Comparison of ENCODE assay signal across 1 cellular context in genomic region chr20:41141153-41141815, GRCh38.
TF ChIP-seq lines count a peak whose summit lies in the region.

No MANE protein-coding gene starts in this region.

TF ChIP-seq in HepG2, 621 proteins besides CTCF, POLR2A, EP300 and RAD21 (continued from another document and continues in another):
- TF ChIP-seq, protein P1, sequence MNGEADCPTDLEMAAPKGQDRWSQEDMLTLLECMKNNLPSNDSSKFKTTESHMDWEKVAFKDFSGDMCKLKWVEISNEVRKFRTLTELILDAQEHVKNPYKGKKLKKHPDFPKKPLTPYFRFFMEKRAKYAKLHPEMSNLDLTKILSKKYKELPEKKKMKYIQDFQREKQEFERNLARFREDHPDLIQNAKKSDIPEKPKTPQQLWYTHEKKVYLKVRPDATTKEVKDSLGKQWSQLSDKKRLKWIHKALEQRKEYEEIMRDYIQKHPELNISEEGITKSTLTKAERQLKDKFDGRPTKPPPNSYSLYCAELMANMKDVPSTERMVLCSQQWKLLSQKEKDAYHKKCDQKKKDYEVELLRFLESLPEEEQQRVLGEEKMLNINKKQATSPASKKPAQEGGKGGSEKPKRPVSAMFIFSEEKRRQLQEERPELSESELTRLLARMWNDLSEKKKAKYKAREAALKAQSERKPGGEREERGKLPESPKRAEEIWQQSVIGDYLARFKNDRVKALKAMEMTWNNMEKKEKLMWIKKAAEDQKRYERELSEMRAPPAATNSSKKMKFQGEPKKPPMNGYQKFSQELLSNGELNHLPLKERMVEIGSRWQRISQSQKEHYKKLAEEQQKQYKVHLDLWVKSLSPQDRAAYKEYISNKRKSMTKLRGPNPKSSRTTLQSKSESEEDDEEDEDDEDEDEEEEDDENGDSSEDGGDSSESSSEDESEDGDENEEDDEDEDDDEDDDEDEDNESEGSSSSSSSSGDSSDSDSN (CRISPR knock-in tag; IDR thresholded peaks at IDR 0.05) = peak; percentile 72
- no peak for TF ChIP-seq ZNF7 (CRISPR knock-in tag; IDR thresholded peaks at IDR 0.05)
- no peak for TF ChIP-seq ZNF619 (CRISPR knock-in tag; IDR thresholded peaks at IDR 0.05)
- no peak for TF ChIP-seq RFXANK (CRISPR knock-in tag; IDR thresholded peaks at IDR 0.05)
- no peak for TF ChIP-seq ZBTB1 (CRISPR knock-in tag; IDR thresholded peaks at IDR 0.05; ENCODE audit: borderline replicate concordance)
- TF ChIP-seq JUN (CRISPR knock-in tag; IDR thresholded peaks at IDR 0.05) = 0 out of 2 replicates have a peak, but pooled peaks have one; percentile 19
- TF ChIP-seq FOXA3 (CRISPR knock-in tag; IDR thresholded peaks at IDR 0.05) = no peak
- 0 out of 2 replicates have a peak, but pooled peaks have one; percentile 11 for TF ChIP-seq ZNF225 (CRISPR knock-in tag; IDR thresholded peaks at IDR 0.05)
- no peak for TF ChIP-seq ZNF224 (CRISPR knock-in tag; IDR thresholded peaks at IDR 0.05)
- TF ChIP-seq, protein P2, sequence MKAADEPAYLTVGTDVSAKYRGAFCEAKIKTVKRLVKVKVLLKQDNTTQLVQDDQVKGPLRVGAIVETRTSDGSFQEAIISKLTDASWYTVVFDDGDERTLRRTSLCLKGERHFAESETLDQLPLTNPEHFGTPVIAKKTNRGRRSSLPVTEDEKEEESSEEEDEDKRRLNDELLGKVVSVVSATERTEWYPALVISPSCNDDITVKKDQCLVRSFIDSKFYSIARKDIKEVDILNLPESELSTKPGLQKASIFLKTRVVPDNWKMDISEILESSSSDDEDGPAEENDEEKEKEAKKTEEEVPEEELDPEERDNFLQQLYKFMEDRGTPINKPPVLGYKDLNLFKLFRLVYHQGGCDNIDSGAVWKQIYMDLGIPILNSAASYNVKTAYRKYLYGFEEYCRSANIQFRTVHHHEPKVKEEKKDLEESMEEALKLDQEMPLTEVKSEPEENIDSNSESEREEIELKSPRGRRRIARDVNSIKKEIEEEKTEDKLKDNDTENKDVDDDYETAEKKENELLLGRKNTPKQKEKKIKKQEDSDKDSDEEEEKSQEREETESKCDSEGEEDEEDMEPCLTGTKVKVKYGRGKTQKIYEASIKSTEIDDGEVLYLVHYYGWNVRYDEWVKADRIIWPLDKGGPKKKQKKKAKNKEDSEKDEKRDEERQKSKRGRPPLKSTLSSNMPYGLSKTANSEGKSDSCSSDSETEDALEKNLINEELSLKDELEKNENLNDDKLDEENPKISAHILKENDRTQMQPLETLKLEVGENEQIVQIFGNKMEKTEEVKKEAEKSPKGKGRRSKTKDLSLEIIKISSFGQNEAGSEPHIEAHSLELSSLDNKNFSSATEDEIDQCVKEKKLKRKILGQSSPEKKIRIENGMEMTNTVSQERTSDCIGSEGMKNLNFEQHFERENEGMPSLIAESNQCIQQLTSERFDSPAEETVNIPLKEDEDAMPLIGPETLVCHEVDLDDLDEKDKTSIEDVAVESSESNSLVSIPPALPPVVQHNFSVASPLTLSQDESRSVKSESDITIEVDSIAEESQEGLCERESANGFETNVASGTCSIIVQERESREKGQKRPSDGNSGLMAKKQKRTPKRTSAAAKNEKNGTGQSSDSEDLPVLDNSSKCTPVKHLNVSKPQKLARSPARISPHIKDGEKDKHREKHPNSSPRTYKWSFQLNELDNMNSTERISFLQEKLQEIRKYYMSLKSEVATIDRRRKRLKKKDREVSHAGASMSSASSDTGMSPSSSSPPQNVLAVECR (CRISPR knock-in tag; IDR thresholded peaks at IDR 0.05; ENCODE audit: borderline replicate concordance) = no peak; the same call in 1 of the 2 replicates
- no peak for TF ChIP-seq ZFP37 (CRISPR knock-in tag; IDR thresholded peaks at IDR 0.05; ENCODE audit: borderline replicate concordance)
- no peak; the same call in 1 of the 2 replicates for TF ChIP-seq YEATS4 (CRISPR knock-in tag; IDR thresholded peaks at IDR 0.05; ENCODE audit: borderline replicate concordance)
- no peak for TF ChIP-seq ZFP41 (CRISPR knock-in tag; IDR thresholded peaks at IDR 0.05; ENCODE audit: borderline replicate concordance)
- TF ChIP-seq PREB (CRISPR knock-in tag; IDR thresholded peaks at IDR 0.05) = no peak
- no peak for TF ChIP-seq KAT8 (CRISPR knock-in tag; IDR thresholded peaks at IDR 0.05)
- no peak for TF ChIP-seq NR2C2 (CRISPR knock-in tag; IDR thresholded peaks at IDR 0.05; ENCODE audit: borderline replicate concordance)
- no peak for TF ChIP-seq RFX3 (CRISPR knock-in tag; IDR thresholded peaks at IDR 0.05)
- TF ChIP-seq SOX6 (IDR thresholded peaks at IDR 0.05) = no peak
- TF ChIP-seq SOX6 (CRISPR knock-in tag; IDR thresholded peaks at IDR 0.05) = 0 out of 2 replicates have a peak, but pooled peaks have one; percentile 7
- no peak for TF ChIP-seq ZC3H13 (CRISPR knock-in tag; IDR thresholded peaks at IDR 0.05)
- no peak for TF ChIP-seq THAP11 (CRISPR knock-in tag; IDR thresholded peaks at IDR 0.05)
- no peak for TF ChIP-seq FOXC1 (CRISPR knock-in tag; IDR thresholded peaks at IDR 0.05; ENCODE audit: borderline replicate concordance)
- TF ChIP-seq ETV5 (CRISPR knock-in tag; IDR thresholded peaks at IDR 0.05; ENCODE audit: borderline replicate concordance) = no peak
- no peak for TF ChIP-seq ARNTL (CRISPR knock-in tag; IDR thresholded peaks at IDR 0.05)
- TF ChIP-seq ZNF275 (CRISPR knock-in tag; IDR thresholded peaks at IDR 0.05; ENCODE audit: borderline replicate concordance) = no peak
- TF ChIP-seq SMAD1 (CRISPR knock-in tag; IDR thresholded peaks at IDR 0.05; ENCODE audit: borderline replicate concordance, low read depth) = no peak
- TF ChIP-seq NCOR1 (IDR thresholded peaks at IDR 0.05; ENCODE audit: borderline replicate concordance, low read length) = no peak; the same call in 1 of the 2 replicates
- no peak for TF ChIP-seq ZNF326 (CRISPR knock-in tag; IDR thresholded peaks at IDR 0.05; ENCODE audit: borderline replicate concordance)
- no peak for TF ChIP-seq NR1H2 (CRISPR knock-in tag; IDR thresholded peaks at IDR 0.05; ENCODE audit: borderline replicate concordance, low read depth)
- TF ChIP-seq MAF1 (CRISPR knock-in tag; IDR thresholded peaks at IDR 0.05; ENCODE audit: borderline replicate concordance) = no peak
- no peak for TF ChIP-seq PRMT3 (CRISPR knock-in tag; IDR thresholded peaks at IDR 0.05; ENCODE audit: borderline replicate concordance, low read depth)
- no peak for TF ChIP-seq ZNF660 (CRISPR knock-in tag; IDR thresholded peaks at IDR 0.05; ENCODE audit: borderline replicate concordance, low read depth)
- TF ChIP-seq ZNF543 (CRISPR knock-in tag; IDR thresholded peaks at IDR 0.05) = no peak
- no peak for TF ChIP-seq MEIS2 (CRISPR knock-in tag; IDR thresholded peaks at IDR 0.05)
- TF ChIP-seq IKZF4 (CRISPR knock-in tag; IDR thresholded peaks at IDR 0.05; ENCODE audit: borderline replicate concordance, low read depth, not compliant biosample characterization) = no peak
- no peak for TF ChIP-seq JDP2 (CRISPR knock-in tag; IDR thresholded peaks at IDR 0.05; ENCODE audit: borderline replicate concordance)
- TF ChIP-seq, protein P3, sequence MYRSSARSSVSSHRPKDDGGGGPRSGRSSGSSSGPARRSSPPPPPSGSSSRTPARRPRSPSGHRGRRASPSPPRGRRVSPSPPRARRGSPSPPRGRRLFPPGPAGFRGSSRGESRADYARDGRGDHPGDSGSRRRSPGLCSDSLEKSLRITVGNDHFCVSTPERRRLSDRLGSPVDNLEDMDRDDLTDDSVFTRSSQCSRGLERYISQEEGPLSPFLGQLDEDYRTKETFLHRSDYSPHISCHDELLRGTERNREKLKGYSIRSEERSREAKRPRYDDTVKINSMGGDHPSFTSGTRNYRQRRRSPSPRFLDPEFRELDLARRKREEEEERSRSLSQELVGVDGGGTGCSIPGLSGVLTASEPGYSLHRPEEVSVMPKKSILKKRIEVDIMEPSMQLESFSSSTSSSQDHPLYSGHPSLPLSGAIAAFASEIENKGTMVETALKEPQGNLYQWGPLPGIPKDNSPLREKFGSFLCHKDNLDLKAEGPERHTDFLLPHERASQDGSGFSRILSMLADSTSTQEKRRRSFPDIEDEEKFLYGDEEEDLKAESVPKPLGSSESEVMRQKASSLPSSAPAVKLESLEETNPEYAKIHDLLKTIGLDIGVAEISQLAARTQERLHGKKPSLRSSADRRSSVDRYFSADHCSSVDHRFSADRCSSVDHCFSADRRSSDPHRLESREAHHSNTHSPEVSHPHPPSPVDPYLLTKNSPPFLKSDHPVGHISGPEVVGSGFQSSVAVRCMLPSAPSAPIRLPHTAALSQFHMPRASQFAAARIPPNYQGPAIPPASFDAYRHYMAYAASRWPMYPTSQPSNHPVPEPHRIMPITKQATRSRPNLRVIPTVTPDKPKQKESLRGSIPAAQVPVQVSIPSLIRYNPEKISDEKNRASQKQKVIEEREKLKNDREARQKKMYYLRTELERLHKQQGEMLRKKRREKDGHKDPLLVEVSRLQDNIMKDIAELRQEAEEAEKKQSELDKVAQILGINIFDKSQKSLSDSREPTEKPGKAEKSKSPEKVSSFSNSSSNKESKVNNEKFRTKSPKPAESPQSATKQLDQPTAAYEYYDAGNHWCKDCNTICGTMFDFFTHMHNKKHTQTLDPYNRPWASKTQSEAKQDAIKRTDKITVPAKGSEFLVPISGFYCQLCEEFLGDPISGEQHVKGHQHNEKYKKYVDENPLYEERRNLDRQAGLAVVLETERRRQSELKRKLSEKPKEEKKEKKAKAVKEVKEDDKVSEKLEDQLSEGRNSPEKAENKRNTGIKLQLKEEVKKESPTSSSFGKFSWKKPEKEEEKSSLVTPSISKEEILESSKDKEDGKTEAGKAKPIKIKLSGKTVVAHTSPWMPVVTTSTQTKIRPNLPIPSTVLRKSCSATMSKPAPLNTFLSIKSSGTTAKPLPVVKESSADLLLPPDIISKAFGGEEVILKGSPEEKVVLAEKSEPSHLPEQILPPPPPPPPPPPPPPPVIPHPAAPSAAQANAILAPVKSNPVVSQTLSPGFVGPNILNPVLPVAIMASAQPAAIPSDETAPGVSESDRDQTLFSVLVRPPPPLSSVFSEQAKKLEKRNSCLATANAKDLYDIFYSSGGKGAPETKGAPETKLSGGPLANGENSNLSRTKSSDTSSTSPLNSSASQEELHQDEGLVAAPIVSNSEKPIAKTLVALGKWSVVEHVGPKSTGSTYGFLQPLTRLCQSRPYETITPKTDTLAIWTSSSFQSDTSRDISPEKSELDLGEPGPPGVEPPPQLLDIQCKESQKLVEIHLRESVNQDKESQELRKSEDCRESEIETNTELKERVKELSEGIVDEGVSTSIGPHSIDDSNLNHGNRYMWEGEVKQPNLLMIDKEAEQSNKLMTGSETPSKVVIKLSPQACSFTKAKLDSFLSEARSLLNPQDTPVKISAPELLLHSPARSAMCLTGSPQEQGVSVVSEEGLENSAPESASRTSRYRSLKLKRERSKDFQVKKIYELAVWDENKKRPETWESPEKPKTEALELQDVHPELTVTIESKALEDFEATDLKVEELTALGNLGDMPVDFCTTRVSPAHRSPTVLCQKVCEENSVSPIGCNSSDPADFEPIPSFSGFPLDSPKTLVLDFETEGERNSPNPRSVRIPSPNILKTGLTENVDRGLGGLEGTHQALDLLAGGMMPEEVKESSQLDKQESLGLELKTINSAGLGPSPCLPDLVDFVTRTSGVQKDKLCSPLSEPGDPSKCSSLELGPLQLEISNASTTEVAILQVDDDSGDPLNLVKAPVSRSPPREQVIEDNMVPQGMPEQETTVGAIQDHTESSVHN (CRISPR knock-in tag; IDR thresholded peaks at IDR 0.05) = 0 out of 2 replicates have a peak, but pooled peaks have one; percentile 67
- TF ChIP-seq ASH2L (IDR thresholded peaks at IDR 0.05; ENCODE audit: insufficient read length, low read depth, low read length) = no peak
- no peak for TF ChIP-seq ZNF33A (CRISPR knock-in tag; IDR thresholded peaks at IDR 0.05; ENCODE audit: borderline replicate concordance)
- no peak for TF ChIP-seq HES4 (CRISPR knock-in tag; IDR thresholded peaks at IDR 0.05; ENCODE audit: borderline replicate concordance)
- TF ChIP-seq SP4 (CRISPR knock-in tag; IDR thresholded peaks at IDR 0.05) = peak; percentile 49
- TF ChIP-seq SIN3B (IDR thresholded peaks at IDR 0.05; ENCODE audit: low read length) = no peak
- TF ChIP-seq ZNF790 (CRISPR knock-in tag; IDR thresholded peaks at IDR 0.05; ENCODE audit: borderline replicate concordance) = no peak
- peak; percentile 88; the same call in 1 of the 2 replicates for TF ChIP-seq ZNF550 (CRISPR knock-in tag; IDR thresholded peaks at IDR 0.05; ENCODE audit: borderline replicate concordance)
- TF ChIP-seq ZNF547 (CRISPR knock-in tag; IDR thresholded peaks at IDR 0.05) = no peak
- peak; percentile 85; the same call in 1 of the 2 replicates for TF ChIP-seq ZNF572 (CRISPR knock-in tag; IDR thresholded peaks at IDR 0.05)
- no peak for TF ChIP-seq POLR2AphosphoS5 (IDR thresholded peaks at IDR 0.05; ENCODE audit: low read depth, low read length)
- TF ChIP-seq, protein P4, sequence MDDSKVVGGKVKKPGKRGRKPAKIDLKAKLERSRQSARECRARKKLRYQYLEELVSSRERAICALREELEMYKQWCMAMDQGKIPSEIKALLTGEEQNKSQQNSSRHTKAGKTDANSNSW (CRISPR knock-in tag; IDR thresholded peaks at IDR 0.05; ENCODE audit: borderline replicate concordance) = no peak
- TF ChIP-seq ZFP82 (CRISPR knock-in tag; IDR thresholded peaks at IDR 0.05; ENCODE audit: borderline replicate concordance) = no peak
- TF ChIP-seq HOXA3 (CRISPR knock-in tag; IDR thresholded peaks at IDR 0.05) = 0 out of 2 replicates have a peak, but pooled peaks have one; percentile 4
